ENCODE assay signal across 8 cellular contexts in the genomic region with DNA sequence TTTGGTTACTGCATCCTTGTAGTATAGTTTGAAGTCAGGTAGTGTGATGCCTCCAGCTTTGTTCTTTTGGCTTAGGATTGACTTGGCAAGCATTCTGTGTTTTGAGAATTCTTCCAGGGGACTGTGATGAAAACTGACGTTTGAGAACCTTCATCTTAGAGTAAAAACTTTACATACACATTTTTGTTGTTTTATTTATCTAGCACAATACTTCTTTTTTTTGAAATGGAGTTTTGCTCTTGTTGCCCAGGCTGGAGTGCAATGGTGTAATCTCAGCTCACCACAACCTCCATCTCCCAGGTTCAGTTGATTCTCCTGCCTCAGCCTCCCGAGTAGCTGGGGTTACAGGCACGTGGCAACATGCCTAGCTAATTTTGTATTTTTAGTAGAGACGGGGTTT. TPM values are rescaled to one million over a fixed set of nuclear protein-coding genes. Genes with fewer than 3 reads are reported as not detected.
DNase-seq lines count a peak whose midpoint lies in the region; ATAC-seq and TF ChIP-seq lines count a peak whose summit lies in the region.
"Not testable (repeated sequence)": the region's sequence is repeated elsewhere in the genome, so short reads cannot be mapped to it uniquely, and the experiment has no call there.

No MANE protein-coding gene starts in this region.

- not testable (repeated sequence) for H3K27me3 ChIP-seq in BLaER1 treated with 17β-estradiol and CSF1 and Interleukin-3, amounts not matched to agents 10 nM and 100 nM; neutrophil

- peaks cover 27 to 49% (median 38%) of the 10 kb centered on the region in 11 experiments; a peak in 21 of 22 replicates for H3K36me3 ChIP-seq in BLaER1 treated with 17β-estradiol and CSF1 and Interleukin-3, amounts not matched to agents 10 nM and 100 nM
- H3K36me3 ChIP-seq in neutrophil, result not testable (repeated sequence)

- H3K4me1 Mint-ChIP-seq in activated B cell treated with CpG ODN at 0.5 μM for 24 hours, result peaks cover 82% of the 10 kb centered on the region
- H3K4me1 Mint-ChIP-seq in activated T-cell treated with anti-CD3 and anti-CD28 coated beads, Interleukin-2, amount 50 U/mL, for 72 hours (ENCODE audit: low read depth), result peaks cover 94% of the 10 kb centered on the region
- peaks cover 57% of the 10 kb centered on the region for H3K4me1 Mint-ChIP-seq in activated naive CD8-positive, alpha-beta T cell treated with anti-CD3 and anti-CD28 coated beads, Interleukin-2, amount 10 ng/mL, durations not matched to agents 7 days and 5 days
- H3K4me1 Mint-ChIP-seq in stimulated activated naive CD8-positive, alpha-beta T cell treated with anti-CD3 and anti-CD28 coated beads, Interleukin-15, Interleukin-2, amounts not matched to agents 100 ng/mL and 50 ng/mL, for 24 hours (ENCODE audit: low read depth), result peaks cover 94% of the 10 kb centered on the region

- CTCF ChIA-PET in activated B cell treated with CpG ODN at 0.5 μM for 24 hours (lab: Charles Lee), result interaction anchor here (0.9 kb wide), 1 partner anchor 28 kb away, joined by 3 read pairs; no protein-coding TSS in a partner anchor

- not testable (repeated sequence) for H3K4me3 Mint-ChIP-seq in activated B cell treated with CpG ODN at 0.5 μM for 24 hours; stimulated activated naive CD8-positive, alpha-beta T cell treated with anti-CD3 and anti-CD28 coated beads, Interleukin-15, Interleukin-2, amounts not matched to agents 100 ng/mL and 50 ng/mL, for 24 hours
- peak overlapping the region; percentile 53 to 63 for H3K4me3 Mint-ChIP-seq in activated T-cell treated with anti-CD3 and anti-CD28 coated beads, Interleukin-2, amount 50 U/mL, for 72 hours
- H3K4me3 Mint-ChIP-seq in activated naive CD8-positive, alpha-beta T cell treated with anti-CD3 and anti-CD28 coated beads, Interleukin-2, amount 10 ng/mL, durations not matched to agents 7 days and 5 days, result peak overlapping the region; percentile 17

- H3K36me3 Mint-ChIP-seq in activated B cell treated with CpG ODN at 0.5 μM for 24 hours (ENCODE audit: low read depth), result peaks cover 21% of the 10 kb centered on the region
- peaks cover 6 to 18% of the 10 kb centered on the region in 2 donors for H3K36me3 Mint-ChIP-seq in activated T-cell treated with anti-CD3 and anti-CD28 coated beads, Interleukin-2, amount 50 U/mL, for 72 hours (ENCODE audit: insufficient read depth in 2 of 2)
- peaks cover 31% of the 10 kb centered on the region for H3K36me3 Mint-ChIP-seq in activated naive CD8-positive, alpha-beta T cell treated with anti-CD3 and anti-CD28 coated beads, Interleukin-2, amount 10 ng/mL, durations not matched to agents 7 days and 5 days
- H3K36me3 Mint-ChIP-seq in stimulated activated naive CD8-positive, alpha-beta T cell treated with anti-CD3 and anti-CD28 coated beads, Interleukin-15, Interleukin-2, amounts not matched to agents 100 ng/mL and 50 ng/mL, for 24 hours (ENCODE audit: low read depth), result peaks cover 49% of the 10 kb centered on the region

- peak overlapping the region in 2 of 10 experiments; percentile 12 to 16; a peak in 2 of 20 replicates for H3K4me3 ChIP-seq in BLaER1 treated with 17β-estradiol and CSF1 and Interleukin-3, amounts not matched to agents 10 nM and 100 nM
- not testable (repeated sequence) for H3K4me3 ChIP-seq in fibroblast of mammary gland (ENCODE audit: control insufficient read depth, low read depth, low read length); neutrophil (ENCODE audit: low read depth in 1 of 2, low read length in 1 of 2)

- DNase-seq in LHCN-M2 (ENCODE audit: low read depth) (peak; percentile 7), fibroblast of mammary gland (ENCODE audit: low read depth) (peak; percentile 17)
- not testable (repeated sequence) for DNase-seq in activated B cell treated with CpG ODN at 0.5 μM for 24 hours; activated T-cell treated with anti-CD3 and anti-CD28 coated beads, Interleukin-2, amount 50 U/mL, for 72 hours; activated naive CD8-positive, alpha-beta T cell treated with anti-CD3 and anti-CD28 coated beads, Interleukin-2, amount 10 ng/mL, durations not matched to agents 7 days and 5 days

- not testable (repeated sequence) for ATAC-seq in activated B cell treated with CpG ODN at 0.5 μM for 24 hours (ENCODE audit: low read depth); activated T-cell treated with anti-CD3 and anti-CD28 coated beads, Interleukin-2, amount 50 U/mL, for 72 hours (replicated peaks in 1 of 2); activated naive CD8-positive, alpha-beta T cell treated with anti-CD3 and anti-CD28 coated beads, Interleukin-2, amount 10 ng/mL, durations not matched to agents 7 days and 5 days (ENCODE audit: low read depth)

- H3K4me2 ChIP-seq in BLaER1 treated with 17β-estradiol and CSF1 and Interleukin-3, amounts not matched to agents 10 nM and 100 nM, result peak overlapping the region in 10 of 11 experiments; percentile 4 to 93 (median 34); a peak in 15 of 22 replicates

- not testable (repeated sequence) for H3K27me3 Mint-ChIP-seq in activated B cell treated with CpG ODN at 0.5 μM for 24 hours; activated T-cell treated with anti-CD3 and anti-CD28 coated beads, Interleukin-2, amount 50 U/mL, for 72 hours (ENCODE audit: low read depth); activated naive CD8-positive, alpha-beta T cell treated with anti-CD3 and anti-CD28 coated beads, Interleukin-2, amount 10 ng/mL, durations not matched to agents 7 days and 5 days; stimulated activated naive CD8-positive, alpha-beta T cell treated with anti-CD3 and anti-CD28 coated beads, Interleukin-15, Interleukin-2, amounts not matched to agents 100 ng/mL and 50 ng/mL, for 24 hours

- peaks cover 32 to 89% (median 47%) of the 10 kb centered on the region in 10 experiments for H3K4me1 ChIP-seq in BLaER1 treated with 17β-estradiol and CSF1 and Interleukin-3, amounts not matched to agents 10 nM and 100 nM
- H3K4me1 ChIP-seq in neutrophil (ENCODE audit: control insufficient read depth in 1 of 2, insufficient read depth in 1 of 2, low read depth in 1 of 2, low read length in 1 of 2), result peaks cover 39 to 70% of the 10 kb centered on the region in 2 experiments

- intact Hi-C loops in activated B cell treated with CpG ODN at 0.5 μM for 24 hours (cut with micrococcal nuclease), result not testable (repeated sequence)

- TF ChIP-seq CTCF in activated B cell treated with CpG ODN at 0.5 μM for 24 hours (IDR thresholded peaks at IDR 0.05); fibroblast of mammary gland (conservative IDR thresholded peaks at IDR 0.05; ENCODE audit: control insufficient read depth, insufficient read depth, low read depth, low read length); neutrophil (IDR thresholded peaks at IDR 0.05): not testable (repeated sequence)

- H3K9ac ChIP-seq in BLaER1 treated with 17β-estradiol and CSF1 and Interleukin-3, amounts not matched to agents 10 nM and 100 nM, result peak overlapping the region in 1 of 11 experiments; percentile 60; a peak in 1 of 22 replicates

- not testable (repeated sequence) for H3K27ac ChIP-seq in BLaER1 treated with 17β-estradiol and CSF1 and Interleukin-3, amounts not matched to agents 10 nM and 100 nM
- peak overlapping the region; percentile 31 for H3K27ac ChIP-seq in neutrophil

- POLR2A ChIA-PET in activated B cell treated with CpG ODN at 0.5 μM for 24 hours (lab: Charles Lee); activated naive CD8-positive, alpha-beta T cell treated with anti-CD3 and anti-CD28 coated beads, Interleukin-2, amount 10 ng/mL, durations not matched to agents 7 days and 5 days (lab: Charles Lee): not testable (repeated sequence)

- H4K20me1 ChIP-seq in BLaER1 treated with 17β-estradiol and CSF1 and Interleukin-3, amounts not matched to agents 10 nM and 100 nM, result peaks cover 92 to 98% (median 93%) of the 10 kb centered on the region in 11 experiments

- H3K9me3 ChIP-seq in BLaER1 treated with 17β-estradiol and CSF1 and Interleukin-3, amounts not matched to agents 10 nM and 100 nM (replicated peaks in 1 of 11), result peaks cover 0 to 34% (median 25%) of the 10 kb centered on the region in 11 experiments; a peak in 16 of 22 replicates
- not testable (repeated sequence) for H3K9me3 ChIP-seq in neutrophil

- peak overlapping the region; percentile 35 for H3K27ac Mint-ChIP-seq in activated B cell treated with CpG ODN at 0.5 μM for 24 hours
- H3K27ac Mint-ChIP-seq in activated T-cell treated with anti-CD3 and anti-CD28 coated beads, Interleukin-2, amount 50 U/mL, for 72 hours, result peak overlapping the region; percentile 19
- not testable (repeated sequence) for H3K27ac Mint-ChIP-seq in activated naive CD8-positive, alpha-beta T cell treated with anti-CD3 and anti-CD28 coated beads, Interleukin-2, amount 10 ng/mL, durations not matched to agents 7 days and 5 days
- H3K27ac Mint-ChIP-seq in stimulated activated naive CD8-positive, alpha-beta T cell treated with anti-CD3 and anti-CD28 coated beads, Interleukin-15, Interleukin-2, amounts not matched to agents 100 ng/mL and 50 ng/mL, for 24 hours, result peak overlapping the region; percentile 40

- H3K9me3 Mint-ChIP-seq in activated B cell treated with CpG ODN at 0.5 μM for 24 hours; activated T-cell treated with anti-CD3 and anti-CD28 coated beads, Interleukin-2, amount 50 U/mL, for 72 hours; activated naive CD8-positive, alpha-beta T cell treated with anti-CD3 and anti-CD28 coated beads, Interleukin-2, amount 10 ng/mL, durations not matched to agents 7 days and 5 days; stimulated activated naive CD8-positive, alpha-beta T cell treated with anti-CD3 and anti-CD28 coated beads, Interleukin-15, Interleukin-2, amounts not matched to agents 100 ng/mL and 50 ng/mL, for 24 hours: not testable (repeated sequence)

RNA-seq across cellular contexts. Expression of a gene that starts 13.4 kb away (rescaled TPM):
- total RNA-seq in LHCN-M2 (2014; rRNA removed), result 918 and 1,000 TPM in 2 replicates
- polyA plus RNA-seq in LHCN-M2 (2012), result 299 TPM
- total RNA-seq in activated B cell treated with CpG ODN at 0.5 μM for 24 hours, result 148 and 179 TPM in 2 replicates
- 100 to 1,000 TPM; 283 to 343 TPM for total RNA-seq in activated T-cell treated with anti-CD3 and anti-CD28 coated beads, Interleukin-2, amount 50 U/mL, for 72 hours
- 100 to 1,000 TPM; 119 to 128 TPM for total RNA-seq in activated naive CD8-positive, alpha-beta T cell treated with anti-CD3 and anti-CD28 coated beads, Interleukin-2, amount 10 ng/mL, durations not matched to agents 7 days and 5 days

RNA-seq across cellular contexts. Expression of a gene that starts 53.5 kb away (rescaled TPM):
- total RNA-seq in LHCN-M2 (2014; rRNA removed), result 37.9 and 38.6 TPM in 2 replicates
- polyA plus RNA-seq in LHCN-M2 (2012), result 12.4 TPM
- total RNA-seq in activated B cell treated with CpG ODN at 0.5 μM for 24 hours, result 5.2 TPM in 2 replicates
- 1 to 10 TPM; 7.2 to 7.8 TPM for total RNA-seq in activated T-cell treated with anti-CD3 and anti-CD28 coated beads, Interleukin-2, amount 50 U/mL, for 72 hours
- total RNA-seq in activated naive CD8-positive, alpha-beta T cell treated with anti-CD3 and anti-CD28 coated beads, Interleukin-2, amount 10 ng/mL, durations not matched to agents 7 days and 5 days, result 1 to 10 TPM; 5.1 to 5.5 TPM
